1 cellular context compared by ENCODE assay signal in genomic region chr2:773256-774160, GRCh38.
TF ChIP-seq lines count a peak whose summit lies in the region.

No MANE protein-coding gene starts in this region.

TF ChIP-seq in H1, 55 proteins besides CTCF, POLR2A, EP300 and RAD21 (continued from another document):
- TF ChIP-seq ATF2 (IDR thresholded peaks at IDR 0.05; ENCODE audit: low read length): no peak
